Comparison of ENCODE assay signal across 18 cellular contexts in the genomic region with DNA sequence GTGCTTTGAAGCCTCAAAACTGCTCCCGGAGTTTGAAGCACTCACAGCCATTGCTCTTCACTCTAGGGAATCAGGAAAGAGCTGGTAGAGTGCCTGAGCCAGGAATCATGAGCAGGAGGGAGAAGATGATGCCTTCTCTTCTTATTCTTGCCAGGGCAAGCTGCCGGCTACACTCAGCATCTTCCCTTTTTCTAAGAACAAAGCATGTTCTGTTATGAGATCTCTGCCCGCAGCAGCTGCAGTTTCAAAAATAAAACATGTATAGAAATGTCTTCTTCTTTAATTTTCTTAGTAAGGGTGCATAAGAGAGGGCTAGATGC. TPM values are rescaled to one million over a fixed set of nuclear protein-coding genes. Genes with fewer than 3 reads are reported as not detected.
DNase-seq lines count a peak whose midpoint lies in the region; ATAC-seq, FAIRE-seq and TF ChIP-seq lines count a peak whose summit lies in the region.
"Had no signal": no experiment of that assay in that cellular context is flagged by ENCODE, and none has a peak within 500 bp of the region (broad histone marks: within the 10 kb centered on the region; RNA-seq: fewer than 3 reads in every experiment).

No MANE protein-coding gene starts in this region.

- peak overlapping the region; percentile 40; the same call in 1 of the 2 replicates for H2AFZ ChIP-seq in K562 (ENCODE audit: low read depth, low read length)

- H3K36me3 Mint-ChIP-seq in activated naive CD4-positive, alpha-beta T cell treated with anti-CD3 and anti-CD28 coated beads for 36 hours (ENCODE audit: low read depth): peaks cover 36% of the 10 kb centered on the region

- no peak for DNase-seq in activated naive CD4-positive, alpha-beta T cell treated with anti-CD3 and anti-CD28 coated beads for 36 hours
- no peak for DNase-seq in activated naive CD4-positive, alpha-beta T cell treated with Interleukin-2 at 50 U/mL for 16 hours
- DNase-seq in K562 (ENCODE audit: extremely low read depth in 1 of 4, low spot score in 3 of 4): no peak
- DNase-seq in midbrain (lab: John Stamatoyannopoulos, UW): peak; percentile 59
- peak; percentile 40 for DNase-seq in retina
- no peak for DNase-seq in uterus
- no peak for DNase-seq in OCI-M1 (lab: John Stamatoyannopoulos, UW)
- no peak for DNase-seq in HT-29 (ENCODE audit: low spot score)
- DNase-seq: naive B cell, NCI-H1417, NCI-H524, Right ventricle myocardium superior, thyroid gland had no signal

- ATAC-seq in K562: peak; percentile 46; the same call in 2 of the 3 replicates
- ATAC-seq: gastroesophageal sphincter; stimulated activated effector memory CD8-positive, alpha-beta T cell treated with anti-CD3 and anti-CD28 coated beads, Interleukin-12 subunit alpha, Interleukin-12 subunit beta, amount 100 ng/mL, for 72 hours had no signal

- in situ Hi-C loops in K562 (cut with MboI): no loop called here

- intact Hi-C loops in activated naive CD4-positive, alpha-beta T cell treated with anti-CD3 and anti-CD28 coated beads for 36 hours (cut with micrococcal nuclease): no loop called here
- intact Hi-C loops in K562 (cut with micrococcal nuclease): no loop called here
- intact Hi-C loops in uterus (cut with DNase I; ENCODE audit: low total_unique reads): no loop called here

- H3K4me1 Mint-ChIP-seq in activated naive CD4-positive, alpha-beta T cell treated with anti-CD3 and anti-CD28 coated beads for 36 hours (ENCODE audit: low read depth): peaks cover 43% of the 10 kb centered on the region

- no peaks in the 10 kb centered on the region for H3K27me3 Mint-ChIP-seq in activated naive CD4-positive, alpha-beta T cell treated with anti-CD3 and anti-CD28 coated beads for 36 hours (ENCODE audit: low read depth)
- H3K27me3 Mint-ChIP-seq: naive B cell had no signal

- H3K9me1 ChIP-seq in K562 (ENCODE audit: control insufficient read depth, insufficient read depth, low read length): no peaks in the 10 kb centered on the region

- H3K27ac ChIP-seq in K562 (ENCODE audit: extremely low read depth, low read depth, low read length): no peak overlapping the region
- no peak overlapping the region for H3K27ac ChIP-seq in uterus
- H3K27ac ChIP-seq: coronary artery, gastroesophageal sphincter, thyroid gland, VCaP had no signal

- no peak overlapping the region for H3K9ac ChIP-seq in K562 (ENCODE audit: insufficient read depth in 1 of 2, low read depth in 2 of 2, low read length in 2 of 2)

- H3K36me3 ChIP-seq in K562 (ENCODE audit: control insufficient read depth, insufficient read depth, low read length): no peaks in the 10 kb centered on the region
- H3K36me3 ChIP-seq in uterus: no peaks in the 10 kb centered on the region
- H3K36me3 ChIP-seq: gastroesophageal sphincter, thyroid gland had no signal

- WGBS in K562 (ENCODE audit: insufficient coverage, low coverage, missing lambda C conversion rate): 83% methylated on average over 3 of the region's 3 CpGs

- peak overlapping the region; percentile 62 for H3K27ac Mint-ChIP-seq in activated naive CD4-positive, alpha-beta T cell treated with anti-CD3 and anti-CD28 coated beads for 36 hours
- H3K27ac Mint-ChIP-seq: naive B cell; stimulated activated effector memory CD8-positive, alpha-beta T cell treated with anti-CD3 and anti-CD28 coated beads, Interleukin-12 subunit alpha, Interleukin-12 subunit beta, amount 100 ng/mL, for 72 hours; T-helper 1 cell treated with Interleukin-12 subunit alpha and Interleukin-12 subunit beta and Interleukin-4 antibody, amounts not matched to agents 30 μg/mL and 1 μg/mL, for 36 hours had no signal

- CTCF ChIA-PET in activated naive CD4-positive, alpha-beta T cell treated with anti-CD3 and anti-CD28 coated beads for 36 hours (lab: Charles Lee): interaction anchor here (0.6 kb wide), 1 partner anchor 153 kb away, joined by 3 read pairs; no protein-coding TSS in a partner anchor
- CTCF ChIA-PET in K562 (lab: Yijun Ruan, JAX; ENCODE audit: low intra/inter-chr PET ratio): no interaction called here

- no peaks in the 10 kb centered on the region for H3K27me3 ChIP-seq in K562 (ENCODE audit: control insufficient read depth in 2 of 2, insufficient read depth in 2 of 2, low read length in 2 of 2)
- H3K27me3 ChIP-seq in uterus: no peaks in the 10 kb centered on the region
- H3K27me3 ChIP-seq: gastroesophageal sphincter, thyroid gland had no signal

- no peaks in the 10 kb centered on the region for H3K79me2 ChIP-seq in K562 (ENCODE audit: control insufficient read depth, insufficient read depth, low read length)

- no peak overlapping the region for H3K4me3 Mint-ChIP-seq in activated naive CD4-positive, alpha-beta T cell treated with anti-CD3 and anti-CD28 coated beads for 36 hours
- H3K4me3 Mint-ChIP-seq: naive B cell; stimulated activated effector memory CD8-positive, alpha-beta T cell treated with anti-CD3 and anti-CD28 coated beads, Interleukin-12 subunit alpha, Interleukin-12 subunit beta, amount 100 ng/mL, for 72 hours; T-helper 1 cell treated with Interleukin-12 subunit alpha and Interleukin-12 subunit beta and Interleukin-4 antibody, amounts not matched to agents 30 μg/mL and 1 μg/mL, for 36 hours had no signal

- no peak for TF ChIP-seq EP300 in K562 (IDR thresholded peaks at IDR 0.05; ENCODE audit: low read length)

- H3K4me1 ChIP-seq in K562 (replicated peaks in 1 of 2; ENCODE audit: control insufficient read depth in 2 of 2, insufficient read depth in 2 of 2, low read length in 2 of 2): no peaks in the 10 kb centered on the region; a peak in 1 of 5 replicates
- H3K4me1 ChIP-seq in uterus: no peaks in the 10 kb centered on the region
- H3K4me1 ChIP-seq: gastroesophageal sphincter, thyroid gland had no signal

- no TSS peak for BruUV-seq in K562 (replicated peaks; lab: Mats Ljungman, UMichigan)

- no peak overlapping the region for H3K4me3 ChIP-seq in K562
- no peak overlapping the region for H3K4me3 ChIP-seq in uterus
- H3K4me3 ChIP-seq: coronary artery, gastroesophageal sphincter, thyroid gland had no signal

- POLR2A ChIA-PET in K562 (lab: Yijun Ruan, JAX): no interaction called here

- no peaks in the 10 kb centered on the region for H3K9me3 Mint-ChIP-seq in activated naive CD4-positive, alpha-beta T cell treated with anti-CD3 and anti-CD28 coated beads for 36 hours
- H3K9me3 Mint-ChIP-seq: naive B cell; stimulated activated effector memory CD8-positive, alpha-beta T cell treated with anti-CD3 and anti-CD28 coated beads, Interleukin-12 subunit alpha, Interleukin-12 subunit beta, amount 100 ng/mL, for 72 hours; T-helper 1 cell treated with Interleukin-12 subunit alpha and Interleukin-12 subunit beta and Interleukin-4 antibody, amounts not matched to agents 30 μg/mL and 1 μg/mL, for 36 hours had no signal

- no peak for FAIRE-seq in K562 (lab: Jason Lieb, UNC)

- no peaks in the 10 kb centered on the region for H4K20me1 ChIP-seq in K562 (replicated peaks; ENCODE audit: control insufficient read depth, insufficient read depth, low read length)

- TF ChIP-seq CTCF in K562 (IDR thresholded peaks at IDR 0.05 in 2 of 3, conservative IDR thresholded peaks at IDR 0.05 in 1 of 3; ENCODE audit: insufficient read depth in 2 of 3, low read depth in 1 of 3, low read length in 3 of 3) (no peak), uterus (IDR thresholded peaks at IDR 0.05) (no peak)

- no peak overlapping the region for H3K4me2 ChIP-seq in K562 (ENCODE audit: insufficient read depth, low read length)

- no peak for TF ChIP-seq RAD21 in K562 (CRISPR knock-in tag; conservative IDR thresholded peaks at IDR 0.05 in 1 of 2, IDR thresholded peaks at IDR 0.05 in 1 of 2)

- H3K9me3 ChIP-seq in K562 (replicated peaks; ENCODE audit: control insufficient read depth, insufficient read depth, low read depth, low read length) (no peaks in the 10 kb centered on the region), uterus (no peaks in the 10 kb centered on the region)
- H3K9me3 ChIP-seq: gastroesophageal sphincter, thyroid gland had no signal

- TF ChIP-seq POLR2A in K562 (conservative IDR thresholded peaks at IDR 0.05): no peak
- TF ChIP-seq POLR2A in uterus (IDR thresholded peaks at IDR 0.05): no peak

TF ChIP-seq in K562, 482 proteins besides CTCF, POLR2A, EP300 and RAD21 (continues in another document):
- no peak for TF ChIP-seq KAT2B (IDR thresholded peaks at IDR 0.05; ENCODE audit: low read depth, low read length)
- TF ChIP-seq ZFP1 (CRISPR knock-in tag; IDR thresholded peaks at IDR 0.05): no peak
- TF ChIP-seq NFRKB (IDR thresholded peaks at IDR 0.05; ENCODE audit: low read depth): no peak
- no peak for TF ChIP-seq HDGF (IDR thresholded peaks at IDR 0.05)
- TF ChIP-seq, protein P1, sequence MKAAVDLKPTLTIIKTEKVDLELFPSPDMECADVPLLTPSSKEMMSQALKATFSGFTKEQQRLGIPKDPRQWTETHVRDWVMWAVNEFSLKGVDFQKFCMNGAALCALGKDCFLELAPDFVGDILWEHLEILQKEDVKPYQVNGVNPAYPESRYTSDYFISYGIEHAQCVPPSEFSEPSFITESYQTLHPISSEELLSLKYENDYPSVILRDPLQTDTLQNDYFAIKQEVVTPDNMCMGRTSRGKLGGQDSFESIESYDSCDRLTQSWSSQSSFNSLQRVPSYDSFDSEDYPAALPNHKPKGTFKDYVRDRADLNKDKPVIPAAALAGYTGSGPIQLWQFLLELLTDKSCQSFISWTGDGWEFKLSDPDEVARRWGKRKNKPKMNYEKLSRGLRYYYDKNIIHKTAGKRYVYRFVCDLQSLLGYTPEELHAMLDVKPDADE (conservative IDR thresholded peaks at IDR 0.05; ENCODE audit: control insufficient read depth, low read depth, low read length): no peak

RNA-seq across cellular contexts. Expression of gene RICTOR, which starts 57.9 kb away (rescaled TPM):
- total RNA-seq in activated naive CD4-positive, alpha-beta T cell treated with anti-CD3 and anti-CD28 coated beads for 36 hours: 10 to 100 TPM; 25.0 to 26.1 TPM
- total RNA-seq in K562 (2011; cell fraction: chromatin; rRNA removed; ENCODE audit: low replicate concordance): 131 and 332 TPM in 2 replicates
- 38.0 and 56.7 TPM in 2 replicates for total RNA-seq in K562 (2011; cell fraction: nucleolus; rRNA removed)
- 86.9 and 126 TPM in 2 replicates for total RNA-seq in K562 (2011; cell fraction: nucleoplasm; rRNA removed)
- total RNA-seq in K562 (2014; rRNA removed): 18.1 and 22.6 TPM in 2 replicates
- 37.6 and 47.4 TPM in 2 replicates for total RNA-seq in K562 (2014; rRNA removed; fragmentation: Illumina TruSeq; extraction: Trizol)
- total RNA-seq in K562 (2015; rRNA removed; fragmentation: Illumina TruSeq; extraction: Trizol): 32.3 and 35.2 TPM in 2 replicates
- total RNA-seq in K562 (2021): 41.0 and 43.2 TPM in 2 replicates
- 31.7 and 46.6 TPM in 2 replicates for polyA plus RNA-seq in K562 (2011; rRNA removed)
- 9.1 and 16.2 TPM in 2 replicates for polyA plus RNA-seq in K562 (2011; cell fraction: cytosol; rRNA removed)
- polyA plus RNA-seq in K562 (2011; cell fraction: nucleus; rRNA removed): 58.1 and 62.5 TPM in 2 replicates
- polyA plus RNA-seq in K562 (2012): 11.7 and 13.1 TPM in 2 replicates
- 18.8 and 19.7 TPM in 2 replicates for polyA plus RNA-seq in K562 (2014; fragmentation: Illumina TruSeq; extraction: Trizol)
- 10 to 100 TPM; 13.9 to 15.9 TPM for polyA plus RNA-seq in K562 (2014; fragmentation: Nextera tagmentation; extraction: Ambion mirVana)
- 14.2 and 17.0 TPM in 2 replicates for polyA plus RNA-seq in K562 (2014; rRNA removed)
- polyA minus RNA-seq in K562 (2011; rRNA and poly(A)+ RNA removed): 205 and 242 TPM in 2 replicates
- 41.3 and 55.6 TPM in 2 replicates for polyA minus RNA-seq in K562 (2011; cell fraction: cytosol; rRNA and poly(A)+ RNA removed)
- 123 and 176 TPM in 2 replicates for polyA minus RNA-seq in K562 (2011; cell fraction: nucleus; rRNA and poly(A)+ RNA removed)
- 10 to 100 TPM; 50.6 to 79.4 (median 70.6) TPM for total RNA-seq in uterus
- total RNA-seq in HT-29 (2014; rRNA removed; shearing (Covaris generic)): 11.3 and 12.8 TPM in 2 replicates

Comparison
In these comparisons a context has a peak if more than half of its experiments do, and no peak if none do; other contexts are left out.
1. DNase-seq: peak in midbrain (single experiment) and retina (single experiment); none in activated naive CD4-positive, alpha-beta T cell treated with anti-CD3 and anti-CD28 coated beads for 36 hours (single experiment), activated naive CD4-positive, alpha-beta T cell treated with Interleukin-2 at 50 U/mL for 16 hours (single experiment), K562 (0 of 4), uterus (0 of 2), OCI-M1 (single experiment) and HT-29 (single experiment).